ENCODE assay signal across 20 cellular contexts in genomic region chr14:68165274-68165843, GRCh38.
DNase-seq lines count a peak whose midpoint lies in the region; ATAC-seq, FAIRE-seq and TF ChIP-seq lines count a peak whose summit lies in the region.
"Had no signal": no experiment of that assay in that cellular context is flagged by ENCODE, and none has a peak within 500 bp of the region (broad histone marks: within the 10 kb centered on the region; RNA-seq: fewer than 3 reads in every experiment).

No MANE protein-coding gene starts in this region.

- BruUV-seq in MCF 10A (replicated peaks; lab: Mats Ljungman, UMichigan): no TSS peak

- in situ Hi-C loops in gastrocnemius medialis (cut with MboI; ENCODE audit: low sequenced_read_pairs in 4 of 4): no loop called here

- H3K27ac ChIP-seq in breast epithelium: peak overlapping the region; percentile 73 to 83
- peak overlapping the region; percentile 64 to 68 for H3K27ac ChIP-seq in kidney (ENCODE audit: low read depth in 2 of 2, low read length in 2 of 2)
- peak overlapping the region; percentile 86 for H3K27ac ChIP-seq in rectal smooth muscle tissue (ENCODE audit: low read depth, low read length)
- no peak overlapping the region for H3K27ac ChIP-seq in gastrocnemius medialis

- H3K9me3 Mint-ChIP-seq in MCF 10A (ENCODE audit: unreplicated experiment): no peaks in the 10 kb centered on the region
- H3K9me3 Mint-ChIP-seq: activated CD4-positive, alpha-beta memory T cell treated with anti-CD3 and anti-CD28 coated beads for 36 hours; T-helper 1 cell treated with Interleukin-12 subunit alpha and Interleukin-12 subunit beta and Interleukin-4 antibody, amounts not matched to agents 30 μg/mL and 1 μg/mL, for 36 hours had no signal

- no peak for FAIRE-seq in kidney (lab: Jason Lieb, UNC)
- FAIRE-seq: astrocyte, keratinocyte had no signal

- H3K4me1 Mint-ChIP-seq in MCF 10A (ENCODE audit: insufficient read depth, unreplicated experiment): no peaks in the 10 kb centered on the region
- H3K4me1 Mint-ChIP-seq: B cell had no signal

- CTCF ChIA-PET in MCF 10A (lab: Yijun Ruan, JAX): no interaction called here

- no peak for ATAC-seq in gastrocnemius medialis

- no peak overlapping the region for H3K4me3 Mint-ChIP-seq in MCF 10A (ENCODE audit: unreplicated experiment)
- H3K4me3 Mint-ChIP-seq: activated CD4-positive, alpha-beta memory T cell treated with anti-CD3 and anti-CD28 coated beads for 36 hours; B cell; T-helper 1 cell treated with Interleukin-12 subunit alpha and Interleukin-12 subunit beta and Interleukin-4 antibody, amounts not matched to agents 30 μg/mL and 1 μg/mL, for 36 hours had no signal

- H3K36me3 Mint-ChIP-seq in MCF 10A (ENCODE audit: insufficient read depth, unreplicated experiment): no peaks in the 10 kb centered on the region
- H3K36me3 Mint-ChIP-seq: activated CD4-positive, alpha-beta memory T cell treated with anti-CD3 and anti-CD28 coated beads for 36 hours had no signal

- no peak overlapping the region for H3K27ac Mint-ChIP-seq in MCF 10A (ENCODE audit: low read depth, unreplicated experiment)
- H3K27ac Mint-ChIP-seq: activated CD4-positive, alpha-beta memory T cell treated with anti-CD3 and anti-CD28 coated beads for 36 hours; B cell; T-helper 1 cell treated with Interleukin-12 subunit alpha and Interleukin-12 subunit beta and Interleukin-4 antibody, amounts not matched to agents 30 μg/mL and 1 μg/mL, for 36 hours had no signal

- intact Hi-C loops in breast epithelium (cut with DNase I; ENCODE audit: low total_unique reads): no loop called here
- intact Hi-C loops in MCF 10A (cut with micrococcal nuclease): no loop called here
- intact Hi-C loops in kidney (cut with DNase I): no loop called here
- intact Hi-C loops in gastrocnemius medialis (cut with DNase I; ENCODE audit: low total_unique reads): no loop called here

- H3K4me3 ChIP-seq in breast epithelium: no peak overlapping the region
- peak overlapping the region in 1 of 2 donors; percentile 0 for H3K4me3 ChIP-seq in kidney (ENCODE audit: low read length in 2 of 2)
- H3K4me3 ChIP-seq in rectal smooth muscle tissue (ENCODE audit: low read length): no peak overlapping the region
- no peak overlapping the region for H3K4me3 ChIP-seq in gastrocnemius medialis

- no peaks in the 10 kb centered on the region for H3K27me3 Mint-ChIP-seq in MCF 10A (ENCODE audit: insufficient read depth, unreplicated experiment)
- H3K27me3 Mint-ChIP-seq: activated CD4-positive, alpha-beta memory T cell treated with anti-CD3 and anti-CD28 coated beads for 36 hours; B cell had no signal

- H3K36me3 ChIP-seq in breast epithelium (no peaks in the 10 kb centered on the region), kidney (ENCODE audit: control insufficient read depth in 1 of 2, insufficient read depth in 2 of 2, low read length in 2 of 2) (no peaks in the 10 kb centered on the region), rectal smooth muscle tissue (ENCODE audit: control insufficient read depth, insufficient read depth, low read length) (no peaks in the 10 kb centered on the region), gastrocnemius medialis (no peaks in the 10 kb centered on the region)

- no peak overlapping the region for H3K9ac ChIP-seq in kidney (ENCODE audit: low read length in 2 of 2)
- no peak overlapping the region for H3K9ac ChIP-seq in rectal smooth muscle tissue (ENCODE audit: low read length)

- peaks cover 0 to 3% of the 10 kb centered on the region in 2 donors for H3K4me1 ChIP-seq in breast epithelium
- peaks cover 0 to 43% of the 10 kb centered on the region in 2 donors for H3K4me1 ChIP-seq in kidney (ENCODE audit: control insufficient read depth in 1 of 2, insufficient read depth in 1 of 2, low read depth in 1 of 2, low read length in 2 of 2)
- H3K4me1 ChIP-seq in rectal smooth muscle tissue (ENCODE audit: control insufficient read depth, insufficient read depth, low read length): peaks cover 46% of the 10 kb centered on the region
- no peaks in the 10 kb centered on the region for H3K4me1 ChIP-seq in gastrocnemius medialis

- TF ChIP-seq CTCF in breast epithelium (IDR thresholded peaks at IDR 0.05) (no peak), MCF 10A (IDR thresholded peaks at IDR 0.05; ENCODE audit: unreplicated experiment) (no peak), kidney (IDR thresholded peaks at IDR 0.05; ENCODE audit: borderline replicate concordance, extremely low read depth, insufficient read depth) (no peak), gastrocnemius medialis (IDR thresholded peaks at IDR 0.05 in 4 of 5, conservative IDR thresholded peaks at IDR 0.05 in 1 of 5) (no peak)

- DNase-seq in breast epithelium (ENCODE audit: low spot score in 2 of 2): no peak
- DNase-seq in MCF 10A (ENCODE audit: unreplicated experiment): no peak
- DNase-seq in kidney: no peak
- DNase-seq in gastrocnemius medialis: no peak
- DNase-seq in EL: no peak
- DNase-seq in NCI-H2227 treated with DMSO at 0.1 percent for 48 hours (lab: John Stamatoyannopoulos, UW): no peak
- DNase-seq in activated gamma-delta T cell (lab: John Stamatoyannopoulos, UW): no peak
- DNase-seq: 8988T; activated CD4-positive, alpha-beta memory T cell treated with anti-CD3 and anti-CD28 coated beads for 36 hours; activated naive CD4-positive, alpha-beta T cell; activated T-cell treated with anti-CD3 and anti-CD28 coated beads for 4 hours; Kasumi-1; mesendoderm; NCI-H526; Right ventricle myocardium superior had no signal

- TF ChIP-seq POLR2A in breast epithelium (IDR thresholded peaks at IDR 0.05) (no peak), gastrocnemius medialis (IDR thresholded peaks at IDR 0.05) (no peak)

- H3K9me3 ChIP-seq in breast epithelium: no peaks in the 10 kb centered on the region
- no peaks in the 10 kb centered on the region for H3K9me3 ChIP-seq in kidney (ENCODE audit: control insufficient read depth in 1 of 2, low read length in 2 of 2)
- H3K9me3 ChIP-seq in gastrocnemius medialis: no peaks in the 10 kb centered on the region

- POLR2A ChIA-PET in MCF 10A (lab: Yijun Ruan, JAX): interaction anchor here (0.6 to 1.0 kb wide), 3 partner anchors 22 to 85 kb away, joined by 3 to 4 read pairs (median 3); no protein-coding TSS in a partner anchor

- H3K27me3 ChIP-seq in breast epithelium (no peaks in the 10 kb centered on the region), rectal smooth muscle tissue (ENCODE audit: control insufficient read depth, insufficient read depth, low read length) (no peaks in the 10 kb centered on the region), gastrocnemius medialis (no peaks in the 10 kb centered on the region)

Comparison
In these comparisons a context has a peak if more than half of its experiments do, and no peak if none do; other contexts are left out.
1. H3K27ac ChIP-seq: peak in breast epithelium (2 of 2), kidney (2 of 2) and rectal smooth muscle tissue (single experiment); none in gastrocnemius medialis (0 of 4).